ENCODE assay signal across 23 cellular contexts in genomic region chr7:135939268-135939667, GRCh38. TPM values are rescaled to one million over a fixed set of nuclear protein-coding genes. Genes with fewer than 3 reads are reported as not detected.
DNase-seq lines count a peak whose midpoint lies in the region; ATAC-seq and TF ChIP-seq lines count a peak whose summit lies in the region.
"Had no signal": no experiment of that assay in that cellular context is flagged by ENCODE, and none has a peak within 500 bp of the region (broad histone marks: within the 10 kb centered on the region; RNA-seq: fewer than 3 reads in every experiment).

No MANE protein-coding gene starts in this region.

- peak overlapping the region; percentile 1 for H3K27ac Mint-ChIP-seq in stimulated activated naive CD8-positive, alpha-beta T cell treated with anti-CD3 and anti-CD28 coated beads, Interleukin-15, Interleukin-2, amounts not matched to agents 100 ng/mL and 50 ng/mL, for 24 hours
- H3K27ac Mint-ChIP-seq in activated T-helper 2 cell treated with anti-CD3 and anti-CD28 coated beads, Interferon-gamma antibody, Interleukin-2, Interleukin-4, amounts not matched to agents 10 μg/mL and 5 μg/mL and 100 μg/mL, durations not matched to agents 14 hours and 24 hours and 36 hours, result peak overlapping the region; percentile 10
- peak overlapping the region; percentile 89 for H3K27ac Mint-ChIP-seq in mesothelial cell of epicardium
- H3K27ac Mint-ChIP-seq: activated naive CD8-positive, alpha-beta T cell treated with anti-CD3 and anti-CD28 coated beads for 36 hours had no signal

- DNase-seq in stimulated activated naive CD8-positive, alpha-beta T cell treated with anti-CD3 and anti-CD28 coated beads, Interleukin-15, Interleukin-2, amounts not matched to agents 100 U/mL and 50 U/mL, for 24 hours, result no peak
- no peak for DNase-seq in activated T-helper 2 cell treated with anti-CD3 and anti-CD28 coated beads, Interferon-gamma antibody, Interleukin-2, Interleukin-4, amounts not matched to agents 10 μg/mL and 5 μg/mL and 100 μg/mL, durations not matched to agents 14 hours and 24 hours and 36 hours (ENCODE audit: low spot score)
- no peak for DNase-seq in mesothelial cell of epicardium (ENCODE audit: low spot score in 2 of 2, unreplicated experiment in 2 of 2)
- no peak for DNase-seq in Kasumi-1 (lab: John Stamatoyannopoulos, UW)
- DNase-seq in DMS53 (lab: John Stamatoyannopoulos, UW), result no peak
- DNase-seq: activated CD4-positive, alpha-beta T cell treated with anti-CD3 and anti-CD28 coated beads for 1 hour; activated CD8-positive, alpha-beta memory T cell treated with anti-CD3 and anti-CD28 coated beads, Interleukin-2, amount 50 U/mL, for 4 hours; activated naive CD8-positive, alpha-beta T cell treated with anti-CD3 and anti-CD28 coated beads for 36 hours; brain microvascular endothelial cell; dorsolateral prefrontal cortex; esophagus squamous epithelium; head of caudate nucleus; kidney; mesenchymal stem cell; NCI-H187 treated with DMSO at 0.1 percent for 48 hours; NCI-H524 treated with DMSO at 0.1 percent for 48 hours; occipital lobe; SIG-M5; substantia nigra had no signal

- TF ChIP-seq CTCF in mesothelial cell of epicardium (IDR thresholded peaks at IDR 0.05; ENCODE audit: unreplicated experiment), result no peak

- ATAC-seq in stimulated activated naive CD8-positive, alpha-beta T cell treated with anti-CD3 and anti-CD28 coated beads, Interleukin-15, Interleukin-2, amounts not matched to agents 100 U/mL and 50 U/mL, for 24 hours, result no peak
- no peak for ATAC-seq in GM19395 (IDR thresholded peaks at IDR 0.05; ENCODE audit: unreplicated experiment)
- ATAC-seq in GM21576 (IDR thresholded peaks at IDR 0.05; ENCODE audit: unreplicated experiment), result no peak
- ATAC-seq: sciatic nerve had no signal

- no peak overlapping the region for H3K4me3 Mint-ChIP-seq in stimulated activated naive CD8-positive, alpha-beta T cell treated with anti-CD3 and anti-CD28 coated beads, Interleukin-15, Interleukin-2, amounts not matched to agents 100 ng/mL and 50 ng/mL, for 24 hours
- H3K4me3 Mint-ChIP-seq in activated T-helper 2 cell treated with anti-CD3 and anti-CD28 coated beads, Interferon-gamma antibody, Interleukin-2, Interleukin-4, amounts not matched to agents 10 μg/mL and 5 μg/mL and 100 μg/mL, durations not matched to agents 14 hours and 24 hours and 36 hours (ENCODE audit: low read depth), result no peak overlapping the region
- no peak overlapping the region for H3K4me3 Mint-ChIP-seq in mesothelial cell of epicardium
- H3K4me3 Mint-ChIP-seq: activated naive CD8-positive, alpha-beta T cell treated with anti-CD3 and anti-CD28 coated beads for 36 hours had no signal

- H3K36me3 Mint-ChIP-seq in stimulated activated naive CD8-positive, alpha-beta T cell treated with anti-CD3 and anti-CD28 coated beads, Interleukin-15, Interleukin-2, amounts not matched to agents 100 ng/mL and 50 ng/mL, for 24 hours (ENCODE audit: low read depth), result peaks cover 31% of the 10 kb centered on the region
- peaks cover 20% of the 10 kb centered on the region for H3K36me3 Mint-ChIP-seq in activated T-helper 2 cell treated with anti-CD3 and anti-CD28 coated beads, Interferon-gamma antibody, Interleukin-2, Interleukin-4, amounts not matched to agents 10 μg/mL and 5 μg/mL and 100 μg/mL, durations not matched to agents 14 hours and 24 hours and 36 hours (ENCODE audit: low read depth)
- peaks cover 3% of the 10 kb centered on the region for H3K36me3 Mint-ChIP-seq in mesothelial cell of epicardium

- intact Hi-C loops in activated T-helper 2 cell treated with anti-CD3 and anti-CD28 coated beads, Interferon-gamma antibody, Interleukin-2, Interleukin-4, amounts not matched to agents 10 μg/mL and 5 μg/mL and 100 μg/mL, durations not matched to agents 14 hours and 24 hours and 36 hours (cut with micrococcal nuclease), result no loop called here

- H3K9me3 Mint-ChIP-seq in stimulated activated naive CD8-positive, alpha-beta T cell treated with anti-CD3 and anti-CD28 coated beads, Interleukin-15, Interleukin-2, amounts not matched to agents 100 ng/mL and 50 ng/mL, for 24 hours, result no peaks in the 10 kb centered on the region
- no peaks in the 10 kb centered on the region for H3K9me3 Mint-ChIP-seq in activated T-helper 2 cell treated with anti-CD3 and anti-CD28 coated beads, Interferon-gamma antibody, Interleukin-2, Interleukin-4, amounts not matched to agents 10 μg/mL and 5 μg/mL and 100 μg/mL, durations not matched to agents 14 hours and 24 hours and 36 hours
- no peaks in the 10 kb centered on the region for H3K9me3 Mint-ChIP-seq in mesothelial cell of epicardium
- H3K9me3 Mint-ChIP-seq: activated naive CD8-positive, alpha-beta T cell treated with anti-CD3 and anti-CD28 coated beads for 36 hours had no signal

- peaks cover 71% of the 10 kb centered on the region for H3K4me1 Mint-ChIP-seq in stimulated activated naive CD8-positive, alpha-beta T cell treated with anti-CD3 and anti-CD28 coated beads, Interleukin-15, Interleukin-2, amounts not matched to agents 100 ng/mL and 50 ng/mL, for 24 hours (ENCODE audit: low read depth)
- peaks cover 18% of the 10 kb centered on the region for H3K4me1 Mint-ChIP-seq in activated T-helper 2 cell treated with anti-CD3 and anti-CD28 coated beads, Interferon-gamma antibody, Interleukin-2, Interleukin-4, amounts not matched to agents 10 μg/mL and 5 μg/mL and 100 μg/mL, durations not matched to agents 14 hours and 24 hours and 36 hours (ENCODE audit: low read depth)
- H3K4me1 Mint-ChIP-seq in mesothelial cell of epicardium, result peaks cover 77% of the 10 kb centered on the region

- no peaks in the 10 kb centered on the region for H3K27me3 Mint-ChIP-seq in stimulated activated naive CD8-positive, alpha-beta T cell treated with anti-CD3 and anti-CD28 coated beads, Interleukin-15, Interleukin-2, amounts not matched to agents 100 ng/mL and 50 ng/mL, for 24 hours
- H3K27me3 Mint-ChIP-seq in activated T-helper 2 cell treated with anti-CD3 and anti-CD28 coated beads, Interferon-gamma antibody, Interleukin-2, Interleukin-4, amounts not matched to agents 10 μg/mL and 5 μg/mL and 100 μg/mL, durations not matched to agents 14 hours and 24 hours and 36 hours (ENCODE audit: low read depth), result no peaks in the 10 kb centered on the region
- H3K27me3 Mint-ChIP-seq in mesothelial cell of epicardium (ENCODE audit: low read depth), result no peaks in the 10 kb centered on the region
- H3K27me3 Mint-ChIP-seq: activated naive CD8-positive, alpha-beta T cell treated with anti-CD3 and anti-CD28 coated beads for 36 hours had no signal

RNA-seq across cellular contexts. Expression of gene MTPN, which starts 37.9 kb away (rescaled TPM):
- total RNA-seq in activated T-helper 2 cell treated with anti-CD3 and anti-CD28 coated beads, Interferon-gamma antibody, Interleukin-2, Interleukin-4, amounts not matched to agents 10 μg/mL and 5 μg/mL and 100 μg/mL, durations not matched to agents 14 hours and 24 hours and 36 hours, result 113 and 118 TPM in 2 replicates
- 112 to 115 TPM (median 114 TPM) in 3 replicates for total RNA-seq in mesothelial cell of epicardium

Comparison
In these comparisons a context has a peak if more than half of its experiments do, and no peak if none do; other contexts are left out.
1. H3K27ac Mint-ChIP-seq: peak in every context shown above with its lines; median percentile 89 in mesothelial cell of epicardium; 10 in activated T-helper 2 cell treated with anti-CD3 and anti-CD28 coated beads, Interferon-gamma antibody, Interleukin-2, Interleukin-4, amounts not matched to agents 10 μg/mL and 5 μg/mL and 100 μg/mL, durations not matched to agents 14 hours and 24 hours and 36 hours; 1 in stimulated activated naive CD8-positive, alpha-beta T cell treated with anti-CD3 and anti-CD28 coated beads, Interleukin-15, Interleukin-2, amounts not matched to agents 100 ng/mL and 50 ng/mL, for 24 hours.